Comparison of ENCODE assay signal across 1 cellular context in the genomic region with DNA sequence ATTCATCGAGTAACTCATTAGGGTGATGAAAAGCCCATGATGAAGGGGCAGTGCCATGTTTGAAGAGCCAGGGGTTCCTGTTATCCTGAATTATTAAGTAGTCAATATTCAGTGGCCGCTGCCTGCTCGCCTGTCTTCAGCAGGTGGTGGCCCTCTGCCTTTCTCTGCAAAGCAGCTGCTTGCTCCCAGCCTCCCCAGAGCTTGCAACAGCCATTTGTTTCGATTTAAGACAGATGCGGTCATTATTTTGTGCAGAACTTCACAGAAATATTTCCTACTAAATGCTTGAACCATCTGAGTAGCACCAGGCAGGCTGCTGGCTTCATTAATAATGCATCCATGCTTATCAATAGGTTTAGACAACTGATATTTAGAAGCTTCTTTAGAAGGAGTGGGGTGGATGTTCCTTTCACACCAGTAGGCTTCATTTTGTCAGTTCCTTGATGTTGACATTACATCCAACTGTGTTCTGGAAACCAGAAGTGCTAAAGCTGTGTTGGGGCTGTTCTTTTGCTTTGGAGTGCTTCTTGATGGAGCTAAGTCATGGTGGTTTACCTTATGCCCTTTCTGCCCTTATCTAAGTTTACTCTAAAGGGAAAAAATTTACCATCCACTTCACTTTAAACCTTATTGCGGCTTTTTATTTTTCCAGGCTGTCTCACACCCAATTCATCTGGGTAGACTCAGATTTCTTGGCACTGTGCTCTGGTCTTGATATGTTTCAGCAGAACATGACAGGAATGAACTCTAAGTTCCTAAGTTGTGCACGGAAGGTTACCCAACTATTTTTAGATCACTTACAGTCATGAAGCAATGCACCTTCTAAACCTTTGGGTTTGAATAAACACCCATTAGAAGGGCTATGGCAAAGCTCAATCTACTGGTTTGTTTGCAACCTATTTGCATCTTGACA.
TF ChIP-seq lines count a peak whose summit lies in the region.

No MANE protein-coding gene starts in this region.

TF ChIP-seq in IMR-90, 13 proteins besides CTCF, POLR2A, EP300 and RAD21:
- TF ChIP-seq FOS (IDR thresholded peaks at IDR 0.05; ENCODE audit: low read depth, low read length) (no peak), RFX5 (IDR thresholded peaks at IDR 0.05; ENCODE audit: low read depth, low read length) (no peak)
- TF ChIP-seq, protein P1, sequence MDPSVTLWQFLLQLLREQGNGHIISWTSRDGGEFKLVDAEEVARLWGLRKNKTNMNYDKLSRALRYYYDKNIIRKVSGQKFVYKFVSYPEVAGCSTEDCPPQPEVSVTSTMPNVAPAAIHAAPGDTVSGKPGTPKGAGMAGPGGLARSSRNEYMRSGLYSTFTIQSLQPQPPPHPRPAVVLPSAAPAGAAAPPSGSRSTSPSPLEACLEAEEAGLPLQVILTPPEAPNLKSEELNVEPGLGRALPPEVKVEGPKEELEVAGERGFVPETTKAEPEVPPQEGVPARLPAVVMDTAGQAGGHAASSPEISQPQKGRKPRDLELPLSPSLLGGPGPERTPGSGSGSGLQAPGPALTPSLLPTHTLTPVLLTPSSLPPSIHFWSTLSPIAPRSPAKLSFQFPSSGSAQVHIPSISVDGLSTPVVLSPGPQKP (IDR thresholded peaks at IDR 0.05; ENCODE audit: borderline replicate concordance, low read depth, low read length): no peak
